In genomic region chr6:106789436-106790145, GRCh38 we compare ENCODE assay signal across 1 cellular context.
TF ChIP-seq lines count a peak whose summit lies in the region.

No MANE protein-coding gene starts in this region.

TF ChIP-seq in K562, 482 proteins besides CTCF, POLR2A, EP300 and RAD21 (continued from another document):
- TF ChIP-seq, protein P1, sequence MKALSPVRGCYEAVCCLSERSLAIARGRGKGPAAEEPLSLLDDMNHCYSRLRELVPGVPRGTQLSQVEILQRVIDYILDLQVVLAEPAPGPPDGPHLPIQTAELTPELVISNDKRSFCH (CRISPR knock-in tag; IDR thresholded peaks at IDR 0.05), result no peak
- TF ChIP-seq, protein P1 (tag; IDR thresholded peaks at IDR 0.05), result no peak
- TF ChIP-seq, protein P2, sequence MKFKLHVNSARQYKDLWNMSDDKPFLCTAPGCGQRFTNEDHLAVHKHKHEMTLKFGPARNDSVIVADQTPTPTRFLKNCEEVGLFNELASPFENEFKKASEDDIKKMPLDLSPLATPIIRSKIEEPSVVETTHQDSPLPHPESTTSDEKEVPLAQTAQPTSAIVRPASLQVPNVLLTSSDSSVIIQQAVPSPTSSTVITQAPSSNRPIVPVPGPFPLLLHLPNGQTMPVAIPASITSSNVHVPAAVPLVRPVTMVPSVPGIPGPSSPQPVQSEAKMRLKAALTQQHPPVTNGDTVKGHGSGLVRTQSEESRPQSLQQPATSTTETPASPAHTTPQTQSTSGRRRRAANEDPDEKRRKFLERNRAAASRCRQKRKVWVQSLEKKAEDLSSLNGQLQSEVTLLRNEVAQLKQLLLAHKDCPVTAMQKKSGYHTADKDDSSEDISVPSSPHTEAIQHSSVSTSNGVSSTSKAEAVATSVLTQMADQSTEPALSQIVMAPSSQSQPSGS (CRISPR knock-in tag; IDR thresholded peaks at IDR 0.05), result no peak
- TF ChIP-seq NCOA6 (IDR thresholded peaks at IDR 0.05) (no peak), ZNF586 (CRISPR knock-in tag; conservative IDR thresholded peaks at IDR 0.05) (no peak)
